ENCODE assay signal across 10 cellular contexts in the genomic region with DNA sequence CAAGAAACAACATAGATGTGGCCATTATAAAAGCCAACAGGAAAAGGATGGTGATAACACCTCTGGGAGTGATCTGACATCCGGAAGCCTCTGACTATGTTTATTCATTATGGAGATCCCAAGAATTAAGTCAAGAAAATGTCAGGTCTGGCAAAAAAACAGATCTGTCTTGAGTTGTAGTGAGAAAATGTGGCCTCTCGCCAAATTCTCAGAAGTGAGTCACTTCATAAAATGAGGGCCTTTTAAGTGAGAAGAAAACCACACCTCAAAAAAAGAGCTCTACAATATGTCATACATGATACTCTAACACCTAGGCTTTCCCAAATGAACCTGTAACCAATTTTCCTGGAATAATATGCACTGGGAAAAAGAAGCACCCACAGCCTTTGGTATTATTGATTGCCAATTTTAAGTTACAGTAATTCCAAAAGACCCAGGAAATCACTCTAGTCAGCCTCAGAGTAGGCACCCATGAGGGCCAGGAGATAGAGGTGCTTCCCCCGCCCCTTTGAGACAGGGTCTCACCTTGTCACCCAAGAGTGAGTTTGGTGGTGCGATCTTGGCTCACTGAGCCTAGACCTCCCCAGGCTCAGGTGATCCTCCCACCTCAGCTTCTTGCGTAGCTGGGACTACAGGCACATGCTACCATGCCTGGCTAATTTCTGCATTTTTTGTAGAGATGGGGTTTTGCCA.
DNase-seq lines count a peak whose midpoint lies in the region; ATAC-seq and TF ChIP-seq lines count a peak whose summit lies in the region.
"Had no signal": no experiment of that assay in that cellular context is flagged by ENCODE, and none has a peak within 500 bp of the region (broad histone marks: within the 10 kb centered on the region; RNA-seq: fewer than 3 reads in every experiment).

No MANE protein-coding gene starts in this region.

- peak; percentile 61 for DNase-seq in activated gamma-delta T cell treated with Interleukin-2 at 50 U/mL for 16 hours
- DNase-seq in activated gamma-delta T cell (lab: John Stamatoyannopoulos, UW): no peak
- peak; percentile 46 for DNase-seq in activated CD8-positive, alpha-beta memory T cell treated with anti-CD3 and anti-CD28 coated beads, Interleukin-2, amount 50 U/mL, for 4 hours
- DNase-seq in fibroblast of pulmonary artery (ENCODE audit: low read depth): peak; percentile 26
- DNase-seq in stimulated activated naive CD8-positive, alpha-beta T cell treated with anti-CD3 and anti-CD28 coated beads, Interleukin-15, Interleukin-2, amounts not matched to agents 100 U/mL and 50 U/mL, for 24 hours: peak; percentile 55
- no peak for DNase-seq in NCI-H146 (lab: John Stamatoyannopoulos, UW)
- DNase-seq: heart left ventricle, ovary had no signal

- ATAC-seq in stimulated activated naive CD8-positive, alpha-beta T cell treated with anti-CD3 and anti-CD28 coated beads, Interleukin-15, Interleukin-2, amounts not matched to agents 100 U/mL and 50 U/mL, for 24 hours: peak; percentile 65
- ATAC-seq in HG02759 (IDR thresholded peaks at IDR 0.05; ENCODE audit: unreplicated experiment): no peak
- ATAC-seq in HG02610 (IDR thresholded peaks at IDR 0.05; ENCODE audit: unreplicated experiment): no peak
- ATAC-seq: heart left ventricle had no signal

- TF ChIP-seq CTCF in fibroblast of pulmonary artery (IDR thresholded peaks at IDR 0.05; ENCODE audit: low read length, missing control alignments): no peak

- H3K4me3 ChIP-seq in fibroblast of pulmonary artery (replicated peaks; ENCODE audit: low read depth, low read length): no peak overlapping the region
- H3K4me3 ChIP-seq: heart left ventricle, ovary had no signal

Comparison
In these comparisons a context has a peak if more than half of its experiments do, and no peak if none do; other contexts are left out.
1. DNase-seq: peak in activated gamma-delta T cell treated with Interleukin-2 at 50 U/mL for 16 hours (single experiment), activated CD8-positive, alpha-beta memory T cell treated with anti-CD3 and anti-CD28 coated beads, Interleukin-2, amount 50 U/mL, for 4 hours (single experiment), fibroblast of pulmonary artery (single experiment) and stimulated activated naive CD8-positive, alpha-beta T cell treated with anti-CD3 and anti-CD28 coated beads, Interleukin-15, Interleukin-2, amounts not matched to agents 100 U/mL and 50 U/mL, for 24 hours (single experiment); none in activated gamma-delta T cell (single experiment) and NCI-H146 (single experiment).